ENCODE assay signal across 1 cellular context in the genomic region with DNA sequence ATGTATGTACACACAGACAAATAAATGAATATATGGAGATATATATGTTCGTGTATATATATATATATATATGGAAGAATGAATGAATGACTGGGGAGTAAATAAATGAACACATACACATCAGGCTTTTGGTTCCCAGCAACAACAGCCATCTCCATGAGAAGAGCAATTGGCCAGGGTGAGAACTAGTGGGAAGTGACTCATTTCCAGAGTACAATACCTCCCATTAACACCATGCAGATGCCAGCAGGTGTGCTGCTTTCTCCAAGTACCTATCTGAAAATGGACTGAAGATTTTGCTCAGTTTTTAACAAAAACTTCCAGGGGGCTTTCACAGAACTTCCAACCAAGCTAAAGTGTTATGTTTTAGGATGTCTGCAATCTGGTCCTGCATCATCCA.
TF ChIP-seq lines count a peak whose summit lies in the region.

No MANE protein-coding gene starts in this region.

TF ChIP-seq in GM12878, 131 proteins besides CTCF, POLR2A, EP300 and RAD21 (continued from another document):
- TF ChIP-seq, protein P1, sequence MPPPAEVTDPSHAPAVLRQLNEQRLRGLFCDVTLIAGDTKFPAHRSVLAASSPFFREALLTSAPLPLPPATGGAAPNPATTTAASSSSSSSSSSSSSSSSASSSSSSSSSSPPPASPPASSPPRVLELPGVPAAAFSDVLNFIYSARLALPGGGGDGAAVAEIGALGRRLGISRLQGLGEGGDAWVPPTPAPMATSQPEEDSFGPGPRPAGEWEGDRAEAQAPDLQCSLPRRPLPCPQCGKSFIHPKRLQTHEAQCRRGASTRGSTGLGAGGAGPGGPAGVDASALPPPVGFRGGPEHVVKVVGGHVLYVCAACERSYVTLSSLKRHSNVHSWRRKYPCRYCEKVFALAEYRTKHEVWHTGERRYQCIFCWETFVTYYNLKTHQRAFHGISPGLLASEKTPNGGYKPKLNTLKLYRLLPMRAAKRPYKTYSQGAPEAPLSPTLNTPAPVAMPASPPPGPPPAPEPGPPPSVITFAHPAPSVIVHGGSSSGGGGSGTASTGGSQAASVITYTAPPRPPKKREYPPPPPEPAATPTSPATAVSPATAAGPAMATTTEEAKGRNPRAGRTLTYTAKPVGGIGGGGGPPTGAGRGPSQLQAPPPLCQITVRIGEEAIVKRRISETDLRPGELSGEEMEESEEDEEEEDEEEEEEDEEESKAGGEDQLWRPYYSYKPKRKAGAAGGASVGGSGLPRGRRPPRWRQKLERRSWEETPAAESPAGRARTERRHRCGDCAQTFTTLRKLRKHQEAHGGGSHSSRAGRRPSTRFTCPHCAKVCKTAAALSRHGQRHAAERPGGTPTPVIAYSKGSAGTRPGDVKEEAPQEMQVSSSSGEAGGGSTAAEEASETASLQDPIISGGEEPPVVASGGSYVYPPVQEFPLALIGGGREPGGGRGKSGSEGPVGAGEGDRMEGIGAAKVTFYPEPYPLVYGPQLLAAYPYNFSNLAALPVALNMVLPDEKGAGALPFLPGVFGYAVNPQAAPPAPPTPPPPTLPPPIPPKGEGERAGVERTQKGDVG (CRISPR knock-in tag; IDR thresholded peaks at IDR 0.05) = no peak
- TF ChIP-seq PML (IDR thresholded peaks at IDR 0.05; ENCODE audit: low read length) (peak; percentile 34; the same call in 1 of the 2 replicates), SMAD5 (IDR thresholded peaks at IDR 0.05; ENCODE audit: low read depth) (no peak), DPF2 (IDR thresholded peaks at IDR 0.05) (0 out of 2 replicates have a peak, but pooled peaks have one; percentile 20), ETV6 (conservative IDR thresholded peaks at IDR 0.05 in 1 of 2, IDR thresholded peaks at IDR 0.05 in 1 of 2; ENCODE audit: borderline replicate concordance in 1 of 2, low read depth in 1 of 2) (peak in 1 of 2 experiments; percentile 67; a peak in 2 of 4 replicates), FOXM1 (IDR thresholded peaks at IDR 0.05; ENCODE audit: low read depth, low read length) (peak; percentile 75), MXI1 (IDR thresholded peaks at IDR 0.05; ENCODE audit: low read depth, low read length) (no peak), RUNX3 (IDR thresholded peaks at IDR 0.05; ENCODE audit: low read length) (peak; percentile 78), MTA2 (IDR thresholded peaks at IDR 0.05; ENCODE audit: low read depth) (peak; percentile 47; the same call in 1 of the 2 replicates), RB1 (IDR thresholded peaks at IDR 0.05; ENCODE audit: borderline replicate concordance) (no peak), TCF3 (IDR thresholded peaks at IDR 0.05; ENCODE audit: borderline replicate concordance, insufficient read depth, low read depth, low read length) (peak; percentile 69; the same call in 1 of the 2 replicates), NR2C2 (IDR thresholded peaks at IDR 0.05; ENCODE audit: borderline replicate concordance, control insufficient read depth, insufficient read length, low read depth) (no peak), CREB1 (IDR thresholded peaks at IDR 0.05; ENCODE audit: low read depth) (0 out of 2 replicates have a peak, but pooled peaks have one; percentile 15), CBX5 (IDR thresholded peaks at IDR 0.05; ENCODE audit: low read depth) (0 out of 2 replicates have a peak, but pooled peaks have one; percentile 73), JUND (IDR thresholded peaks at IDR 0.05; ENCODE audit: low read depth, low read length) (peak; percentile 52; the same call in 1 of the 2 replicates), JUNB (IDR thresholded peaks at IDR 0.05) (peak; percentile 90), MYC (IDR thresholded peaks at IDR 0.05; ENCODE audit: insufficient read depth, insufficient read length, insufficient replicate concordance, low read length, severe bottlenecking) (no peak), ZNF24 (IDR thresholded peaks at IDR 0.05) (peak; percentile 88), STAT1 (conservative IDR thresholded peaks at IDR 0.05) (no peak), BCL11A (IDR thresholded peaks at IDR 0.05; ENCODE audit: low read depth, low read length) (peak; percentile 49; the same call in 1 of the 2 replicates), NFIC (IDR thresholded peaks at IDR 0.05; ENCODE audit: low read depth, low read length) (peak; percentile 71), EED (IDR thresholded peaks at IDR 0.05; ENCODE audit: low read depth) (peak; percentile 43; the same call in 1 of the 2 replicates), CEBPB (IDR thresholded peaks at IDR 0.05; ENCODE audit: borderline replicate concordance in 1 of 2, low read depth in 2 of 2, low read length in 2 of 2) (0 out of 4 replicates have a peak, but pooled peaks of 1 of the 2 experiments have one; percentile 41), TCF12 (IDR thresholded peaks at IDR 0.05; ENCODE audit: low read depth, low read length) (peak; percentile 88), WRNIP1 (IDR thresholded peaks at IDR 0.05; ENCODE audit: borderline replicate concordance, low read depth, low read length) (no peak)
- TF ChIP-seq, protein P2, sequence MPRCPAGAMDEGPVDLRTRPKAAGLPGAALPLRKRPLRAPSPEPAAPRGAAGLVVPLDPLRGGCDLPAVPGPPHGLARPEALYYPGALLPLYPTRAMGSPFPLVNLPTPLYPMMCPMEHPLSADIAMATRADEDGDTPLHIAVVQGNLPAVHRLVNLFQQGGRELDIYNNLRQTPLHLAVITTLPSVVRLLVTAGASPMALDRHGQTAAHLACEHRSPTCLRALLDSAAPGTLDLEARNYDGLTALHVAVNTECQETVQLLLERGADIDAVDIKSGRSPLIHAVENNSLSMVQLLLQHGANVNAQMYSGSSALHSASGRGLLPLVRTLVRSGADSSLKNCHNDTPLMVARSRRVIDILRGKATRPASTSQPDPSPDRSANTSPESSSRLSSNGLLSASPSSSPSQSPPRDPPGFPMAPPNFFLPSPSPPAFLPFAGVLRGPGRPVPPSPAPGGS (IDR thresholded peaks at IDR 0.05; ENCODE audit: borderline replicate concordance, insufficient read depth, low read depth, low read length, poor library complexity, severe bottlenecking) = peak; percentile 57
- TF ChIP-seq, protein P3, sequence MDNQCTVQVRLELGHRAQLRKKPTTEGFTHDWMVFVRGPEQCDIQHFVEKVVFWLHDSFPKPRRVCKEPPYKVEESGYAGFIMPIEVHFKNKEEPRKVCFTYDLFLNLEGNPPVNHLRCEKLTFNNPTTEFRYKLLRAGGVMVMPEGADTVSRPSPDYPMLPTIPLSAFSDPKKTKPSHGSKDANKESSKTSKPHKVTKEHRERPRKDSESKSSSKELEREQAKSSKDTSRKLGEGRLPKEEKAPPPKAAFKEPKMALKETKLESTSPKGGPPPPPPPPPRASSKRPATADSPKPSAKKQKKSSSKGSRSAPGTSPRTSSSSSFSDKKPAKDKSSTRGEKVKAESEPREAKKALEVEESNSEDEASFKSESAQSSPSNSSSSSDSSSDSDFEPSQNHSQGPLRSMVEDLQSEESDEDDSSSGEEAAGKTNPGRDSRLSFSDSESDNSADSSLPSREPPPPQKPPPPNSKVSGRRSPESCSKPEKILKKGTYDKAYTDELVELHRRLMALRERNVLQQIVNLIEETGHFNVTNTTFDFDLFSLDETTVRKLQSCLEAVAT (IDR thresholded peaks at IDR 0.05) = no peak
- TF ChIP-seq, protein P4, sequence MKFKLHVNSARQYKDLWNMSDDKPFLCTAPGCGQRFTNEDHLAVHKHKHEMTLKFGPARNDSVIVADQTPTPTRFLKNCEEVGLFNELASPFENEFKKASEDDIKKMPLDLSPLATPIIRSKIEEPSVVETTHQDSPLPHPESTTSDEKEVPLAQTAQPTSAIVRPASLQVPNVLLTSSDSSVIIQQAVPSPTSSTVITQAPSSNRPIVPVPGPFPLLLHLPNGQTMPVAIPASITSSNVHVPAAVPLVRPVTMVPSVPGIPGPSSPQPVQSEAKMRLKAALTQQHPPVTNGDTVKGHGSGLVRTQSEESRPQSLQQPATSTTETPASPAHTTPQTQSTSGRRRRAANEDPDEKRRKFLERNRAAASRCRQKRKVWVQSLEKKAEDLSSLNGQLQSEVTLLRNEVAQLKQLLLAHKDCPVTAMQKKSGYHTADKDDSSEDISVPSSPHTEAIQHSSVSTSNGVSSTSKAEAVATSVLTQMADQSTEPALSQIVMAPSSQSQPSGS (IDR thresholded peaks at IDR 0.05; ENCODE audit: low read length) = peak; percentile 67; the same call in 1 of the 2 replicates
- TF ChIP-seq, protein P5, sequence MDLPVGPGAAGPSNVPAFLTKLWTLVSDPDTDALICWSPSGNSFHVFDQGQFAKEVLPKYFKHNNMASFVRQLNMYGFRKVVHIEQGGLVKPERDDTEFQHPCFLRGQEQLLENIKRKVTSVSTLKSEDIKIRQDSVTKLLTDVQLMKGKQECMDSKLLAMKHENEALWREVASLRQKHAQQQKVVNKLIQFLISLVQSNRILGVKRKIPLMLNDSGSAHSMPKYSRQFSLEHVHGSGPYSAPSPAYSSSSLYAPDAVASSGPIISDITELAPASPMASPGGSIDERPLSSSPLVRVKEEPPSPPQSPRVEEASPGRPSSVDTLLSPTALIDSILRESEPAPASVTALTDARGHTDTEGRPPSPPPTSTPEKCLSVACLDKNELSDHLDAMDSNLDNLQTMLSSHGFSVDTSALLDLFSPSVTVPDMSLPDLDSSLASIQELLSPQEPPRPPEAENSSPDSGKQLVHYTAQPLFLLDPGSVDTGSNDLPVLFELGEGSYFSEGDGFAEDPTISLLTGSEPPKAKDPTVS (IDR thresholded peaks at IDR 0.05; ENCODE audit: low read depth, low read length) = no peak
- TF ChIP-seq, protein P6, sequence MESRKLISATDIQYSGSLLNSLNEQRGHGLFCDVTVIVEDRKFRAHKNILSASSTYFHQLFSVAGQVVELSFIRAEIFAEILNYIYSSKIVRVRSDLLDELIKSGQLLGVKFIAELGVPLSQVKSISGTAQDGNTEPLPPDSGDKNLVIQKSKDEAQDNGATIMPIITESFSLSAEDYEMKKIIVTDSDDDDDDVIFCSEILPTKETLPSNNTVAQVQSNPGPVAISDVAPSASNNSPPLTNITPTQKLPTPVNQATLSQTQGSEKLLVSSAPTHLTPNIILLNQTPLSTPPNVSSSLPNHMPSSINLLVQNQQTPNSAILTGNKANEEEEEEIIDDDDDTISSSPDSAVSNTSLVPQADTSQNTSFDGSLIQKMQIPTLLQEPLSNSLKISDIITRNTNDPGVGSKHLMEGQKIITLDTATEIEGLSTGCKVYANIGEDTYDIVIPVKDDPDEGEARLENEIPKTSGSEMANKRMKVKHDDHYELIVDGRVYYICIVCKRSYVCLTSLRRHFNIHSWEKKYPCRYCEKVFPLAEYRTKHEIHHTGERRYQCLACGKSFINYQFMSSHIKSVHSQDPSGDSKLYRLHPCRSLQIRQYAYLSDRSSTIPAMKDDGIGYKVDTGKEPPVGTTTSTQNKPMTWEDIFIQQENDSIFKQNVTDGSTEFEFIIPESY (IDR thresholded peaks at IDR 0.05) = no peak
- TF ChIP-seq, protein P7, sequence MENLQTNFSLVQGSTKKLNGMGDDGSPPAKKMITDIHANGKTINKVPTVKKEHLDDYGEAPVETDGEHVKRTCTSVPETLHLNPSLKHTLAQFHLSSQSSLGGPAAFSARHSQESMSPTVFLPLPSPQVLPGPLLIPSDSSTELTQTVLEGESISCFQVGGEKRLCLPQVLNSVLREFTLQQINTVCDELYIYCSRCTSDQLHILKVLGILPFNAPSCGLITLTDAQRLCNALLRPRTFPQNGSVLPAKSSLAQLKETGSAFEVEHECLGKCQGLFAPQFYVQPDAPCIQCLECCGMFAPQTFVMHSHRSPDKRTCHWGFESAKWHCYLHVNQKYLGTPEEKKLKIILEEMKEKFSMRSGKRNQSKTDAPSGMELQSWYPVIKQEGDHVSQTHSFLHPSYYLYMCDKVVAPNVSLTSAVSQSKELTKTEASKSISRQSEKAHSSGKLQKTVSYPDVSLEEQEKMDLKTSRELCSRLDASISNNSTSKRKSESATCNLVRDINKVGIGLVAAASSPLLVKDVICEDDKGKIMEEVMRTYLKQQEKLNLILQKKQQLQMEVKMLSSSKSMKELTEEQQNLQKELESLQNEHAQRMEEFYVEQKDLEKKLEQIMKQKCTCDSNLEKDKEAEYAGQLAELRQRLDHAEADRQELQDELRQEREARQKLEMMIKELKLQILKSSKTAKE (IDR thresholded peaks at IDR 0.05; ENCODE audit: low read depth, poor library complexity, severe bottlenecking) = no peak
